1 cellular context compared by ENCODE assay signal in the genomic region with DNA sequence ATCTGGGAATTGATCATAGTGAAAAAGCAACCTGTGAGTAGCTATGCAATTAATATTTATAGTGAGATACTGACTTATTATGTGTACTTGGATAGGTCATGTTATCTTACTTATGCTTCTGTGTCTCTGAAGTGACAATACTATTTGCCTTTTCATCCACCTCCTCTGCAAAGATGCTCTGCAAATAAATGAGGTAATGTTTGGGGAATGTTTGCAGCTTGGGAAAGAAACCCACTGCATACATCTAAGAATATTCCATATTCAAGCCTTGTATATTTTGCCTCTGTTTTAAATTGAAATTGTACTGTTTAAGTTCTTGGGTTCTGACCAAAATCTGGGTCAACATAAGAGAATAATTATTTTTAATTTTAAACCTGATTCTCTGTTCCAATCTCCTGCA.
TF ChIP-seq lines count a peak whose summit lies in the region.

No MANE protein-coding gene starts in this region.

TF ChIP-seq in WTC11, 78 proteins besides CTCF, POLR2A, EP300 and RAD21 (continued from another document):
- TF ChIP-seq, protein P1, sequence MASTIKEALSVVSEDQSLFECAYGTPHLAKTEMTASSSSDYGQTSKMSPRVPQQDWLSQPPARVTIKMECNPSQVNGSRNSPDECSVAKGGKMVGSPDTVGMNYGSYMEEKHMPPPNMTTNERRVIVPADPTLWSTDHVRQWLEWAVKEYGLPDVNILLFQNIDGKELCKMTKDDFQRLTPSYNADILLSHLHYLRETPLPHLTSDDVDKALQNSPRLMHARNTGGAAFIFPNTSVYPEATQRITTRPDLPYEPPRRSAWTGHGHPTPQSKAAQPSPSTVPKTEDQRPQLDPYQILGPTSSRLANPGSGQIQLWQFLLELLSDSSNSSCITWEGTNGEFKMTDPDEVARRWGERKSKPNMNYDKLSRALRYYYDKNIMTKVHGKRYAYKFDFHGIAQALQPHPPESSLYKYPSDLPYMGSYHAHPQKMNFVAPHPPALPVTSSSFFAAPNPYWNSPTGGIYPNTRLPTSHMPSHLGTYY (CRISPR knock-in tag; IDR thresholded peaks at IDR 0.05): no peak
- TF ChIP-seq, protein P2, sequence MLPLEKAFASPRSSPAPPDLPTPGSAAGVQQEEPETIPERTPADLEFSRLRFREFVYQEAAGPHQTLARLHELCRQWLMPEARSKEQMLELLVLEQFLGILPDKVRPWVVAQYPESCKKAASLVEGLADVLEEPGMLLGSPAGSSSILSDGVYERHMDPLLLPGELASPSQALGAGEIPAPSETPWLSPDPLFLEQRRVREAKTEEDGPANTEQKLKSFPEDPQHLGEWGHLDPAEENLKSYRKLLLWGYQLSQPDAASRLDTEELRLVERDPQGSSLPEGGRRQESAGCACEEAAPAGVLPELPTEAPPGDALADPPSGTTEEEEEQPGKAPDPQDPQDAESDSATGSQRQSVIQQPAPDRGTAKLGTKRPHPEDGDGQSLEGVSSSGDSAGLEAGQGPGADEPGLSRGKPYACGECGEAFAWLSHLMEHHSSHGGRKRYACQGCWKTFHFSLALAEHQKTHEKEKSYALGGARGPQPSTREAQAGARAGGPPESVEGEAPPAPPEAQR (CRISPR knock-in tag; IDR thresholded peaks at IDR 0.05): no peak
- TF ChIP-seq GTF2I (CRISPR knock-in tag; conservative IDR thresholded peaks at IDR 0.05) (no peak), CBFB (CRISPR knock-in tag; IDR thresholded peaks at IDR 0.05; ENCODE audit: low read depth) (no peak), ZBTB21 (CRISPR knock-in tag; IDR thresholded peaks at IDR 0.05; ENCODE audit: borderline replicate concordance) (no peak), ZNF671 (CRISPR knock-in tag; IDR thresholded peaks at IDR 0.05) (no peak), CREM (CRISPR knock-in tag; IDR thresholded peaks at IDR 0.05) (no peak)
- TF ChIP-seq, protein P3, sequence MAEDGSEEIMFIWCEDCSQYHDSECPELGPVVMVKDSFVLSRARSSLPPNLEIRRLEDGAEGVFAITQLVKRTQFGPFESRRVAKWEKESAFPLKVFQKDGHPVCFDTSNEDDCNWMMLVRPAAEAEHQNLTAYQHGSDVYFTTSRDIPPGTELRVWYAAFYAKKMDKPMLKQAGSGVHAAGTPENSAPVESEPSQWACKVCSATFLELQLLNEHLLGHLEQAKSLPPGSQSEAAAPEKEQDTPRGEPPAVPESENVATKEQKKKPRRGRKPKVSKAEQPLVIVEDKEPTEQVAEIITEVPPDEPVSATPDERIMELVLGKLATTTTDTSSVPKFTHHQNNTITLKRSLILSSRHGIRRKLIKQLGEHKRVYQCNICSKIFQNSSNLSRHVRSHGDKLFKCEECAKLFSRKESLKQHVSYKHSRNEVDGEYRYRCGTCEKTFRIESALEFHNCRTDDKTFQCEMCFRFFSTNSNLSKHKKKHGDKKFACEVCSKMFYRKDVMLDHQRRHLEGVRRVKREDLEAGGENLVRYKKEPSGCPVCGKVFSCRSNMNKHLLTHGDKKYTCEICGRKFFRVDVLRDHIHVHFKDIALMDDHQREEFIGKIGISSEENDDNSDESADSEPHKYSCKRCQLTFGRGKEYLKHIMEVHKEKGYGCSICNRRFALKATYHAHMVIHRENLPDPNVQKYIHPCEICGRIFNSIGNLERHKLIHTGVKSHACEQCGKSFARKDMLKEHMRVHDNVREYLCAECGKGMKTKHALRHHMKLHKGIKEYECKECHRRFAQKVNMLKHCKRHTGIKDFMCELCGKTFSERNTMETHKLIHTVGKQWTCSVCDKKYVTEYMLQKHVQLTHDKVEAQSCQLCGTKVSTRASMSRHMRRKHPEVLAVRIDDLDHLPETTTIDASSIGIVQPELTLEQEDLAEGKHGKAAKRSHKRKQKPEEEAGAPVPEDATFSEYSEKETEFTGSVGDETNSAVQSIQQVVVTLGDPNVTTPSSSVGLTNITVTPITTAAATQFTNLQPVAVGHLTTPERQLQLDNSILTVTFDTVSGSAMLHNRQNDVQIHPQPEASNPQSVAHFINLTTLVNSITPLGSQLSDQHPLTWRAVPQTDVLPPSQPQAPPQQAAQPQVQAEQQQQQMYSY (CRISPR knock-in tag; IDR thresholded peaks at IDR 0.05): no peak
- TF ChIP-seq, protein P4, sequence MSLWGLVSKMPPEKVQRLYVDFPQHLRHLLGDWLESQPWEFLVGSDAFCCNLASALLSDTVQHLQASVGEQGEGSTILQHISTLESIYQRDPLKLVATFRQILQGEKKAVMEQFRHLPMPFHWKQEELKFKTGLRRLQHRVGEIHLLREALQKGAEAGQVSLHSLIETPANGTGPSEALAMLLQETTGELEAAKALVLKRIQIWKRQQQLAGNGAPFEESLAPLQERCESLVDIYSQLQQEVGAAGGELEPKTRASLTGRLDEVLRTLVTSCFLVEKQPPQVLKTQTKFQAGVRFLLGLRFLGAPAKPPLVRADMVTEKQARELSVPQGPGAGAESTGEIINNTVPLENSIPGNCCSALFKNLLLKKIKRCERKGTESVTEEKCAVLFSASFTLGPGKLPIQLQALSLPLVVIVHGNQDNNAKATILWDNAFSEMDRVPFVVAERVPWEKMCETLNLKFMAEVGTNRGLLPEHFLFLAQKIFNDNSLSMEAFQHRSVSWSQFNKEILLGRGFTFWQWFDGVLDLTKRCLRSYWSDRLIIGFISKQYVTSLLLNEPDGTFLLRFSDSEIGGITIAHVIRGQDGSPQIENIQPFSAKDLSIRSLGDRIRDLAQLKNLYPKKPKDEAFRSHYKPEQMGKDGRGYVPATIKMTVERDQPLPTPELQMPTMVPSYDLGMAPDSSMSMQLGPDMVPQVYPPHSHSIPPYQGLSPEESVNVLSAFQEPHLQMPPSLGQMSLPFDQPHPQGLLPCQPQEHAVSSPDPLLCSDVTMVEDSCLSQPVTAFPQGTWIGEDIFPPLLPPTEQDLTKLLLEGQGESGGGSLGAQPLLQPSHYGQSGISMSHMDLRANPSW (CRISPR knock-in tag; conservative IDR thresholded peaks at IDR 0.05; ENCODE audit: low read depth): no peak
